Comparison of ENCODE assay signal across 20 cellular contexts in genomic region chr3:74537164-74537563, GRCh38.
DNase-seq lines count a peak whose midpoint lies in the region; ATAC-seq and TF ChIP-seq lines count a peak whose summit lies in the region.
"Had no signal": no experiment of that assay in that cellular context is flagged by ENCODE, and none has a peak within 500 bp of the region (broad histone marks: within the 10 kb centered on the region; RNA-seq: fewer than 3 reads in every experiment).

No MANE protein-coding gene starts in this region.

- no peaks in the 10 kb centered on the region for H3K36me3 ChIP-seq in MG63
- H3K36me3 ChIP-seq in upper lobe of right lung = no peaks in the 10 kb centered on the region
- H3K36me3 ChIP-seq: BE2C, brain microvascular endothelial cell, heart right ventricle, upper lobe of left lung had no signal

- H3K27ac ChIP-seq in upper lobe of right lung = no peak overlapping the region
- H3K27ac ChIP-seq: brain microvascular endothelial cell, KMS-11, upper lobe of left lung had no signal

- H3K4me1 ChIP-seq in upper lobe of right lung = no peaks in the 10 kb centered on the region
- H3K4me1 ChIP-seq: BE2C, heart right ventricle, upper lobe of left lung had no signal

- H3K4me3 ChIP-seq in AG10803 (ENCODE audit: low read length) (no peak overlapping the region), MG63 (no peak overlapping the region), fibroblast of pulmonary artery (replicated peaks; ENCODE audit: low read depth, low read length) (no peak overlapping the region), skeletal muscle cell (ENCODE audit: low read depth, low read length) (no peak overlapping the region), upper lobe of right lung (no peak overlapping the region)
- H3K4me3 ChIP-seq: heart right ventricle, upper lobe of left lung had no signal

- intact Hi-C loops in upper lobe of right lung (cut with DNase I) = no loop called here

- ATAC-seq in upper lobe of right lung = no peak

- no peaks in the 10 kb centered on the region for H3K9me3 ChIP-seq in MG63
- H3K9me3 ChIP-seq in upper lobe of right lung = no peaks in the 10 kb centered on the region
- H3K9me3 ChIP-seq: BE2C, heart right ventricle, upper lobe of left lung had no signal

- DNase-seq in AG10803 (ENCODE audit: low read depth) = peak; percentile 86
- DNase-seq in MG63 = peak; percentile 57
- peak; percentile 84 for DNase-seq in fibroblast of pulmonary artery (ENCODE audit: low read depth)
- peak; percentile 33 for DNase-seq in skeletal muscle cell (ENCODE audit: low read depth)
- DNase-seq in iPS-NIHi11 (ENCODE audit: low spot score) = no peak
- DNase-seq in nucleus accumbens (lab: John Stamatoyannopoulos, UW) = no peak
- DNase-seq in upper lobe of right lung = no peak
- DNase-seq: activated CD4-positive, alpha-beta T cell treated with anti-CD3 and anti-CD28 coated beads, Interleukin-2, amount 50 U/mL, for 1 hour; activated naive CD4-positive, alpha-beta T cell treated with anti-CD3 and anti-CD28 coated beads, Interleukin-2, amount 10 ng/mL, durations not matched to agents 7 days and 5 days; BE2C; brain microvascular endothelial cell; kidney; NCI-H1092 treated with DMSO at 0.1 percent for 48 hours; NCI-H2081 treated with DMSO at 0.1 percent for 48 hours; NCI-H524; nephron progenitor cell; SIG-M5; upper lobe of left lung had no signal

- H3K27me3 ChIP-seq in MG63 (no peaks in the 10 kb centered on the region), upper lobe of right lung (no peaks in the 10 kb centered on the region)
- H3K27me3 ChIP-seq: BE2C, brain microvascular endothelial cell, heart right ventricle, upper lobe of left lung had no signal

- TF ChIP-seq CTCF in AG10803 (conservative IDR thresholded peaks at IDR 0.05; ENCODE audit: low read length) (no peak), fibroblast of pulmonary artery (IDR thresholded peaks at IDR 0.05; ENCODE audit: low read length, missing control alignments) (no peak), upper lobe of right lung (IDR thresholded peaks at IDR 0.05) (no peak)

Comparison
In these comparisons a context has a peak if more than half of its experiments do, and no peak if none do; other contexts are left out.
1. DNase-seq: peak in AG10803 (single experiment), MG63 (single experiment), fibroblast of pulmonary artery (single experiment) and skeletal muscle cell (single experiment); none in iPS-NIHi11 (single experiment), nucleus accumbens (0 of 56) and upper lobe of right lung (single experiment).